Comparison of ENCODE assay signal across 8 cellular contexts in the genomic region with DNA sequence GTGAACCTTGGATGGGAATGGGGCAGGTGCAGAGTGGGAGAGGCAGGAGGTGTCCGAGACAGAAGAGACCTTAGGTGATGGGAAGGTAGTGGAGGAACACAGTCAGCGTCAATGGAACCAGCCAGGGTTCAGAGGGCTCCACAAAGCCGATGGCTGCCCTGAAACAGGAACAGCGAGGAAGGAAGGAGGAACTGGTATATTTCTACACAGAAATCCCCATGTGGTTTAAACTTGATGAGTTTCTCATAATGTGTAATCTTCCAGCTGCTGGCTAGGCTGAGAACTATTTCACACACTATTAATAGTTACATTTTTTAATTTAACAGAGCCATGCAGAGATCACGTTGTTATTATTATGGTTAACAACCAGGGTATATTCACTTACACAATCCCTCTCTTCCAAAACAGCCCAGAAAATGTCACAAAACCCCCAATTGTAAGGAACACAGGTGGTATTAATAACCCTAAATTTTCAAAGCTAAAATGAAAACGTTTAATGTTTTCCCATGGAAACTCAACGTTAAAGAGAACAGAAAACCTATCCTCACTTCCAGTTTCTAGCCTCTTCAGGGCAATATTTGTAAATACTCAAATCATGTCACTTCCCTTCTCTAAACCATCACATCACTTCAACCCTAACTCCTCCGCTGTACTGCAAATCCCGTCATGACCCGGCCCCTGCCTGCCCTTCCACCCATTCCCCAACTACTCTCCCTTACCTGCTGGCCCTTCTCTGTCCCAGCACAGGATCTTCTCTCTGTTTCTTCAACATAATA.
DNase-seq lines count a peak whose midpoint lies in the region; ATAC-seq and TF ChIP-seq lines count a peak whose summit lies in the region.

No MANE protein-coding gene starts in this region.

- no peak overlapping the region for H3K4me3 ChIP-seq in CD4-positive, alpha-beta memory T cell (ENCODE audit: low read length in 2 of 2)
- no peak overlapping the region for H3K4me3 ChIP-seq in upper lobe of left lung

- no peaks in the 10 kb centered on the region for H3K9me3 Mint-ChIP-seq in CD4-positive, alpha-beta memory T cell
- no peaks in the 10 kb centered on the region for H3K9me3 Mint-ChIP-seq in immature natural killer cell
- H3K9me3 Mint-ChIP-seq in progenitor cell of endocrine pancreas (ENCODE audit: low read depth): no peaks in the 10 kb centered on the region

- POLR2A ChIA-PET in CD4-positive, alpha-beta memory T cell (lab: Charles Lee; ENCODE audit: partially characterized antibody): no interaction called here

- H3K9me3 ChIP-seq in CD4-positive, alpha-beta memory T cell (ENCODE audit: control insufficient read depth in 1 of 2, low read length in 2 of 2): no peaks in the 10 kb centered on the region
- no peaks in the 10 kb centered on the region for H3K9me3 ChIP-seq in upper lobe of left lung

- H3K27ac Mint-ChIP-seq in CD4-positive, alpha-beta memory T cell: peak overlapping the region in 5 of 7 donors; percentile 11 to 79 (median 49)
- H3K27ac Mint-ChIP-seq in immature natural killer cell (peak overlapping the region in 5 of 6 donors; percentile 18 to 57 (median 38)), progenitor cell of endocrine pancreas (no peak overlapping the region)

- peaks cover 27% of the 10 kb centered on the region for H3K4me1 ChIP-seq in CD4-positive, alpha-beta memory T cell (ENCODE audit: insufficient read depth, low read length)
- H3K4me1 ChIP-seq in upper lobe of left lung: peaks cover 82 to 90% (median 85%) of the 10 kb centered on the region in 4 donors

- H3K27me3 Mint-ChIP-seq in CD4-positive, alpha-beta memory T cell: no peaks in the 10 kb centered on the region
- H3K27me3 Mint-ChIP-seq in immature natural killer cell (ENCODE audit: low read depth in 3 of 3) (peaks cover 2 to 3% (median 2%) of the 10 kb centered on the region in 3 donors), progenitor cell of endocrine pancreas (no peaks in the 10 kb centered on the region)

- TF ChIP-seq POLR2A in upper lobe of left lung (IDR thresholded peaks at IDR 0.05): no peak

- H3K4me3 Mint-ChIP-seq in CD4-positive, alpha-beta memory T cell: peak overlapping the region in 1 of 8 donors; percentile 39
- H3K4me3 Mint-ChIP-seq in immature natural killer cell (peak overlapping the region in 1 of 5 donors; percentile 20), progenitor cell of endocrine pancreas (ENCODE audit: low read depth) (no peak overlapping the region)

- no peak for TF ChIP-seq EP300 in upper lobe of left lung (IDR thresholded peaks at IDR 0.05)

- TF ChIP-seq CTCF in upper lobe of left lung (IDR thresholded peaks at IDR 0.05): no peak
- no peak for TF ChIP-seq CTCF in progenitor cell of endocrine pancreas (IDR thresholded peaks at IDR 0.05; ENCODE audit: unreplicated experiment)

- H3K27ac ChIP-seq in CD4-positive, alpha-beta memory T cell (ENCODE audit: low read depth, low read length): no peak overlapping the region
- H3K27ac ChIP-seq in upper lobe of left lung: peak overlapping the region; percentile 85 to 89 (median 88)

- peaks cover 3 to 4% of the 10 kb centered on the region in 2 donors for H3K36me3 Mint-ChIP-seq in CD4-positive, alpha-beta memory T cell
- H3K36me3 Mint-ChIP-seq in immature natural killer cell (peaks cover 0 to 5% (median 4%) of the 10 kb centered on the region in 3 donors), progenitor cell of endocrine pancreas (ENCODE audit: insufficient read depth) (no peaks in the 10 kb centered on the region)

- H3K27me3 ChIP-seq in CD4-positive, alpha-beta memory T cell (ENCODE audit: insufficient read depth, low read length): no peaks in the 10 kb centered on the region
- H3K27me3 ChIP-seq in upper lobe of left lung: no peaks in the 10 kb centered on the region

- H3K36me3 ChIP-seq in CD4-positive, alpha-beta memory T cell (ENCODE audit: insufficient read depth, low read length): no peaks in the 10 kb centered on the region
- no peaks in the 10 kb centered on the region for H3K36me3 ChIP-seq in upper lobe of left lung

- CTCF ChIA-PET in CD4-positive, alpha-beta memory T cell (lab: Charles Lee; ENCODE audit: partially characterized antibody): interaction anchor here (1.0 kb wide), 1 partner anchor 29 kb away, joined by 3 read pairs; no protein-coding TSS in a partner anchor

- intact Hi-C loops in CD4-positive, alpha-beta memory T cell (cut with micrococcal nuclease): no loop called here

- H3K4me1 Mint-ChIP-seq in CD4-positive, alpha-beta memory T cell: peaks cover 43 to 82% (median 59%) of the 10 kb centered on the region in 4 donors
- H3K4me1 Mint-ChIP-seq in immature natural killer cell (peaks cover 53 to 58% of the 10 kb centered on the region in 2 donors), progenitor cell of endocrine pancreas (ENCODE audit: low read depth) (peaks cover 18% of the 10 kb centered on the region)

- ATAC-seq in GM21717 (IDR thresholded peaks at IDR 0.05; ENCODE audit: unreplicated experiment): peak; percentile 31
- peak in 1 of 2 donors; percentile 73 for ATAC-seq in upper lobe of left lung (ENCODE audit: low FRiP score in 2 of 2)

- no peak for DNase-seq in CD4-positive, alpha-beta memory T cell
- peak; percentile 82 for DNase-seq in SIG-M5 treated with dmso at 0.1 percent for 504 hours (lab: John Stamatoyannopoulos, UW; ENCODE audit: unreplicated experiment)
- DNase-seq in immature natural killer cell: no peak
- DNase-seq in upper lobe of left lung: no peak
- DNase-seq in progenitor cell of endocrine pancreas (ENCODE audit: low spot score, unreplicated experiment): no peak
- no peak for DNase-seq in NCI-H2171 (lab: John Stamatoyannopoulos, UW)
- DNase-seq in stimulated activated CD4-positive, alpha-beta T cell treated with anti-CD3 and anti-CD28 coated beads, Interleukin-2, amount 100 ng/mL, for 24 hours: no peak

- 40 to 63% methylated on average over 10 of the region's 10 CpGs for WGBS in upper lobe of left lung, 2 donors
